In the genomic region with DNA sequence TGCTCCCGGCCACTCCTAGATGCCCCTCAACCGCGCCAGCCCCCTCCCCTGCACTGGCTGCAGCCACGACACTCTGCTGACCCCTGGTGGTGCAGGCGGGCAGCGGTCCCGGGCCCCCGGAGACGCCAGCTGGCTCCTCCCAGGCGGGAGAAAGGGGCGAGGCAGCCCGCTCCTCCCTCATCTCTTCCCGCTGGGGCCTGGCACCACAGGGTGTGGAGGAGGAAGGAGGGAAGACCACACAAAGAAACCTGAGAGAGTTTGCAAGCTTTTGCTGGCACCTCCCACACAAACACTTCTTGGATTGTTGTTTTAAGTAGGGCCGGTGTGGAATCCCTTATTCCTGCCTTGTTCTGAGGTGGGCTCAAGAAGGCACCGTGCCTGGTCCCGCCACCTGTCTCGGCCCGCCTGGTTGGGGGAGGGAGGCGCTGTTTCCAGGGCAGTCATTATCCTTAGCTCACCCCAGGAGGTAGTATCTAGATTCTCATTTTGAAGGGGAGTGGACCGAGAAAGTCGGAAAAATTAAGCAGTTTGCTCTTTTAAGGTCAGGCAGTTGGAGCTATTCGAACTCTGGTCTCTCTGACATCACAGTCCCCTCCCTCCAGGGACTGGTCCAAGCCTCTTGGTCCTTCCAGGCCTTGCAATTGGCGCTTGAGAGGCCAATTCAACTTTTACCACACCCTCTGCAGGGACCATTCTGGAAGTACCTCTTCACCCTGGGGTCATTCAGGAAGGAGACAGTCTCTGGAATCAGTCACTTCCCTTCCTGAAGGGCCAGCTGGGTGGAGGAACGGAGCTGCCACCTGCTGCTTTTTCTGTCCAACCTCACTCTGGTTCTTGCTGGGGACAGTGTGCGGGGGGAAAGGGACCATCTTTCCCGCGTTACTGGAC, we compare ENCODE assay signal across 8 cellular contexts. TPM values are rescaled to one million over a fixed set of nuclear protein-coding genes. Genes with fewer than 3 reads are reported as not detected.
DNase-seq lines count a peak whose midpoint lies in the region; ATAC-seq and TF ChIP-seq lines count a peak whose summit lies in the region.

No MANE protein-coding gene starts in this region.

- H3K27me3 ChIP-seq in thymus (ENCODE audit: control insufficient read depth, insufficient read depth): no peaks in the 10 kb centered on the region

- CTCF ChIA-PET in GM10248 (lab: Yijun Ruan, JAX): interaction anchor here (0.5 to 5.0 kb wide), 31 partner anchors 8 to 626 kb away, joined by 3 to 144 read pairs (median 5); a partner anchor contains a TSS

- H3K4me3 ChIP-seq in SK-N-MC (peak overlapping the region; percentile 80), thymus (ENCODE audit: low read length) (peak overlapping the region; percentile 16)

- no peaks in the 10 kb centered on the region for H3K9me3 ChIP-seq in SK-N-MC (ENCODE audit: low read depth, low read length)
- no peaks in the 10 kb centered on the region for H3K9me3 ChIP-seq in thymus (ENCODE audit: control insufficient read depth)

- H3K9ac ChIP-seq in SK-N-MC (ENCODE audit: insufficient read length): no peak overlapping the region

- H3K36me3 ChIP-seq in SK-N-MC (ENCODE audit: insufficient read depth, low read length) (no peaks in the 10 kb centered on the region), thymus (ENCODE audit: control insufficient read depth, insufficient read depth) (no peaks in the 10 kb centered on the region)

- POLR2A ChIA-PET in GM10248 (lab: Yijun Ruan, JAX): no interaction called here

- TF ChIP-seq CTCF in GM10248 (IDR thresholded peaks at IDR 0.05; ENCODE audit: control extremely low read depth, extremely low read depth, low read depth, missing control alignments): peak; percentile 99

- no peak for ATAC-seq in GM18519 (IDR thresholded peaks at IDR 0.05; ENCODE audit: low FRiP score, unreplicated experiment)

- peak; percentile 88 for DNase-seq in GM10248 (ENCODE audit: extremely low spot score)
- DNase-seq in NCI-H1048 (lab: John Stamatoyannopoulos, UW): peak; percentile 71
- DNase-seq in SK-N-MC (ENCODE audit: low read depth, low spot score): peak; percentile 35
- DNase-seq in activated naive CD4-positive, alpha-beta T cell treated with anti-CD3 and anti-CD28 coated beads, Interleukin-2, amount 50 U/mL, for 16 hours: peak; percentile 84
- DNase-seq in globus pallidus (ENCODE audit: low spot score): peak; percentile 91
- DNase-seq in occipital lobe (lab: John Stamatoyannopoulos, UW): peak; percentile 82

- 25% methylated on average over 27 of the region's 27 CpGs for WGBS in thymus

- H3K4me1 ChIP-seq in thymus (ENCODE audit: control insufficient read depth, insufficient read depth, low read length): peaks cover 45% of the 10 kb centered on the region

- H3K27ac ChIP-seq in SK-N-MC (peak overlapping the region; percentile 87), thymus (ENCODE audit: low read depth) (peak overlapping the region; percentile 15)

RNA-seq across cellular contexts. Expression of a gene that starts 1.0 kb away (rescaled TPM):
- total RNA-seq in occipital lobe: 28.1 TPM
- polyA plus RNA-seq in thymus: 2.2 TPM

RNA-seq across cellular contexts. Expression of a gene that starts 2.5 kb away (rescaled TPM):
- 29.6 TPM for total RNA-seq in occipital lobe
- polyA plus RNA-seq in thymus: 33.7 TPM

RNA-seq across cellular contexts. Expression of a gene that starts 23.5 kb away (rescaled TPM):
- 6.9 TPM for total RNA-seq in occipital lobe
- polyA plus RNA-seq in thymus: 98.2 TPM

RNA-seq across cellular contexts. Expression of a gene that starts 25.1 kb away (rescaled TPM):
- total RNA-seq in occipital lobe: 0.78 TPM
- polyA plus RNA-seq in thymus: 7.8 TPM

RNA-seq across cellular contexts. Expression of a gene that starts 30.7 kb away (rescaled TPM):
- total RNA-seq in occipital lobe: 0.47 TPM
- polyA plus RNA-seq in thymus: 17.0 TPM

Comparison
In these comparisons a context has a peak if more than half of its experiments do, and no peak if none do; other contexts are left out.
1. DNase-seq: peak in every context shown above with its lines; median percentile 91 in globus pallidus; 88 in GM10248; 84 in activated naive CD4-positive, alpha-beta T cell treated with anti-CD3 and anti-CD28 coated beads, Interleukin-2, amount 50 U/mL, for 16 hours; 82 in occipital lobe; 71 in NCI-H1048; 35 in SK-N-MC.